ENCODE assay signal across 8 cellular contexts in the genomic region with DNA sequence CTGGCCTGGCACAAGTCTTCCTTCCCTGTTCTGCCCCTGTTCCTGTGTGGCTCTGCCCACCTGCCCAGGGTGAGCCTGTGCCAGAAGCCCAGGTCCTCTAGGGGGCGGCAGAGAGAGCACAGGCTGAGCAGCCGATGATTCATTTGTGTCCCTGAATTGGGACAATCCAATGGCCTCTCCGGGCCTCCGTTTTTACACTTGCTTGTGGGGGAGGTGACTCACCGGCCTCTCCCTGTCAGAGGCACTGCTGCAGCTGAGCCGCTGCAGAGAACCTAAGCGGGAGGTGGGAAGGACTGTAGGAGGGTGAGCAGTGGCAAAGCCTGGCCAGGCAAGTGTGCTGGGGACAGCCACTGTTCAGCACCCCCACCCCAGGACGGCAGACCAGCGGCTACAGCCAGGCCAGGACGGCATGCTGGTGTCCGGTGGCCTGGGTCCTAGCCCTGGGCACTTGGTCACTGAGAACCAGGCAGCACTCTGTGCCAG.
DNase-seq lines count a peak whose midpoint lies in the region; ATAC-seq and TF ChIP-seq lines count a peak whose summit lies in the region.

No MANE protein-coding gene starts in this region.

- POLR2A ChIA-PET in HCT116 (lab: Charles Lee): no interaction called here

- TF ChIP-seq POLR2A in HCT116 (IDR thresholded peaks at IDR 0.05; ENCODE audit: borderline replicate concordance, extremely low read depth, insufficient read depth, insufficient read length) (no peak), prostate gland (IDR thresholded peaks at IDR 0.05) (no peak)

- peak overlapping the region; percentile 76 for H3K4me2 ChIP-seq in HCT116 (ENCODE audit: low read length)

- TF ChIP-seq CTCF in HCT116 (IDR thresholded peaks at IDR 0.05 in 2 of 3, conservative IDR thresholded peaks at IDR 0.05 in 1 of 3; ENCODE audit: borderline replicate concordance in 1 of 3, insufficient read depth in 1 of 3, low read depth in 2 of 3, low read length in 2 of 3): peak; percentile 75 to 97 (median 97); a peak in 5 of 6 replicates
- peak; percentile 41 to 67 (median 44) for TF ChIP-seq CTCF in prostate gland (IDR thresholded peaks at IDR 0.05)

- no peaks in the 10 kb centered on the region for H4K20me1 ChIP-seq in HCT116 (ENCODE audit: insufficient read depth)

- TF ChIP-seq RAD21 in HCT116 (IDR thresholded peaks at IDR 0.05; ENCODE audit: low read depth): peak; percentile 69

- 27% methylated on average over 11 of the region's 11 CpGs for WGBS in prostate gland

- H3K4me1 ChIP-seq in HCT116 (ENCODE audit: control insufficient read depth in 1 of 2, insufficient read depth in 2 of 2, low read length in 2 of 2) (peaks cover 6 to 16% of the 10 kb centered on the region in 2 experiments), prostate gland (replicated peaks) (no peaks in the 10 kb centered on the region)

- H3K27me3 ChIP-seq in HCT116 (ENCODE audit: insufficient read depth, low read length): no peaks in the 10 kb centered on the region
- no peaks in the 10 kb centered on the region for H3K27me3 ChIP-seq in prostate gland (replicated peaks; ENCODE audit: insufficient read depth)

- H3K4me3 ChIP-seq in HCT116 (replicated peaks in 1 of 2; ENCODE audit: low read depth in 1 of 2, low read length in 2 of 2) (peak overlapping the region; percentile 42 to 56), prostate gland (no peak overlapping the region)

- H3K36me3 ChIP-seq in HCT116 (ENCODE audit: control insufficient read depth in 1 of 2, insufficient read depth in 2 of 2, low read length in 2 of 2): no peaks in the 10 kb centered on the region
- no peaks in the 10 kb centered on the region for H3K36me3 ChIP-seq in prostate gland

- CTCF ChIA-PET in HCT116 (lab: Charles Lee): interaction anchor here (1.4 to 1.7 kb wide), 3 partner anchors 9 to 239 kb away, joined by 4 to 6 read pairs (median 5); no protein-coding TSS in a partner anchor

- in situ Hi-C loops in G401 (cut with HindIII; ENCODE audit: low sequenced_read_pairs): no loop called here

- BruUV-seq in HCT116 (replicated peaks; lab: Mats Ljungman, UMichigan): no TSS peak

- H2AFZ ChIP-seq in HCT116 (ENCODE audit: low read depth, low read length, poor library complexity, severe bottlenecking): no peak overlapping the region

- no peaks in the 10 kb centered on the region for H3K9me2 ChIP-seq in HCT116 (ENCODE audit: insufficient read depth)

- H3K9ac ChIP-seq in HCT116 (ENCODE audit: low read length): no peak overlapping the region; the same call in 1 of the 2 replicates

- peak; percentile 68 for DNase-seq in G401 (ENCODE audit: low spot score)
- peak; percentile 89 for DNase-seq in HCT116 (ENCODE audit: low read depth, low spot score)
- DNase-seq in M059J (ENCODE audit: low read depth): peak; percentile 96
- peak; percentile 46 for DNase-seq in SHP77 treated with DMSO at 0.1 percent for 48 hours (lab: John Stamatoyannopoulos, UW)
- peak; percentile 52 for DNase-seq in activated naive CD4-positive, alpha-beta T cell treated with anti-CD3 and anti-CD28 coated beads, Interleukin-2, amount 50 U/mL, for 16 hours
- DNase-seq in cardiac septum (ENCODE audit: low spot score): peak; percentile 82
- DNase-seq in prostate gland (ENCODE audit: low spot score): peak; percentile 38
- no peak for DNase-seq in GF-D8 (lab: John Stamatoyannopoulos, UW)

- RAD21 ChIA-PET in HCT116 (lab: Charles Lee; ENCODE audit: low non-redundant PET in 1 of 2, low total read pairs in 2 of 2, uncharacterized antibody in 2 of 2, unreplicated experiment in 2 of 2): no interaction called here

- H3K27ac ChIP-seq in HCT116 (ENCODE audit: low read depth, low read length) (peak overlapping the region; percentile 39; the same call in 1 of the 2 replicates), prostate gland (no peak overlapping the region)

- intact Hi-C loops in HCT116 (cut with micrococcal nuclease) (loop anchor here (2.0 kb wide), 1 partner anchor 238 kb away; no protein-coding TSS in a partner anchor), cardiac septum (cut with DNase I) (no loop called here), prostate gland (cut with DNase I) (loop anchor here (5.0 kb wide), 1 partner anchor 233 kb away; no protein-coding TSS in a partner anchor)

- no peaks in the 10 kb centered on the region for H3K9me3 ChIP-seq in HCT116 (ENCODE audit: control insufficient read depth in 1 of 2, insufficient read depth in 1 of 2, low read depth in 1 of 2, low read length in 2 of 2)
- H3K9me3 ChIP-seq in prostate gland: no peaks in the 10 kb centered on the region

- no peaks in the 10 kb centered on the region for H3K79me2 ChIP-seq in HCT116 (ENCODE audit: insufficient read depth, low read length)

- ATAC-seq in HCT116: peak; percentile 97

TF ChIP-seq in HCT116, 20 proteins besides CTCF, POLR2A, EP300 and RAD21:
- TF ChIP-seq POLR2AphosphoS5 (IDR thresholded peaks at IDR 0.05; ENCODE audit: low read depth, low read length) (peak; percentile 49; the same call in 1 of the 2 replicates), YY1 (IDR thresholded peaks at IDR 0.05; ENCODE audit: extremely low read depth, insufficient replicate concordance, low read depth, low read length) (peak; percentile 67), SP1 (IDR thresholded peaks at IDR 0.05; ENCODE audit: low read depth) (peak; percentile 51; the same call in 1 of the 2 replicates), CBX3 (IDR thresholded peaks at IDR 0.05; ENCODE audit: low read depth) (peak; percentile 85), CEBPB (IDR thresholded peaks at IDR 0.05; ENCODE audit: low read depth) (no peak), FOSL1 (IDR thresholded peaks at IDR 0.05; ENCODE audit: low read depth) (peak; percentile 90), JUND (IDR thresholded peaks at IDR 0.05) (peak; percentile 85), EZH2phosphoT487 (IDR thresholded peaks at IDR 0.05; ENCODE audit: borderline replicate concordance) (no peak)
- TF ChIP-seq, protein P1, sequence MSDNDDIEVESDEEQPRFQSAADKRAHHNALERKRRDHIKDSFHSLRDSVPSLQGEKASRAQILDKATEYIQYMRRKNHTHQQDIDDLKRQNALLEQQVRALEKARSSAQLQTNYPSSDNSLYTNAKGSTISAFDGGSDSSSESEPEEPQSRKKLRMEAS (IDR thresholded peaks at IDR 0.05): peak; percentile 30; the same call in 1 of the 2 replicates
- TF ChIP-seq, protein P2, sequence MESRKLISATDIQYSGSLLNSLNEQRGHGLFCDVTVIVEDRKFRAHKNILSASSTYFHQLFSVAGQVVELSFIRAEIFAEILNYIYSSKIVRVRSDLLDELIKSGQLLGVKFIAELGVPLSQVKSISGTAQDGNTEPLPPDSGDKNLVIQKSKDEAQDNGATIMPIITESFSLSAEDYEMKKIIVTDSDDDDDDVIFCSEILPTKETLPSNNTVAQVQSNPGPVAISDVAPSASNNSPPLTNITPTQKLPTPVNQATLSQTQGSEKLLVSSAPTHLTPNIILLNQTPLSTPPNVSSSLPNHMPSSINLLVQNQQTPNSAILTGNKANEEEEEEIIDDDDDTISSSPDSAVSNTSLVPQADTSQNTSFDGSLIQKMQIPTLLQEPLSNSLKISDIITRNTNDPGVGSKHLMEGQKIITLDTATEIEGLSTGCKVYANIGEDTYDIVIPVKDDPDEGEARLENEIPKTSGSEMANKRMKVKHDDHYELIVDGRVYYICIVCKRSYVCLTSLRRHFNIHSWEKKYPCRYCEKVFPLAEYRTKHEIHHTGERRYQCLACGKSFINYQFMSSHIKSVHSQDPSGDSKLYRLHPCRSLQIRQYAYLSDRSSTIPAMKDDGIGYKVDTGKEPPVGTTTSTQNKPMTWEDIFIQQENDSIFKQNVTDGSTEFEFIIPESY (IDR thresholded peaks at IDR 0.05; ENCODE audit: extremely low read depth, insufficient replicate concordance, low read length): peak; percentile 29

Comparison
In these comparisons a context has a peak if more than half of its experiments do, and no peak if none do; other contexts are left out.
1. H3K4me3 ChIP-seq: peak in HCT116 (2 of 2); none in prostate gland (0 of 2).